ENCODE assay signal across 9 cellular contexts in genomic region chr22:23305922-23306374, GRCh38.
DNase-seq lines count a peak whose midpoint lies in the region; ATAC-seq and TF ChIP-seq lines count a peak whose summit lies in the region.
"Had no signal": no experiment of that assay in that cellular context is flagged by ENCODE, and none has a peak within 500 bp of the region (broad histone marks: within the 10 kb centered on the region; RNA-seq: fewer than 3 reads in every experiment).

No MANE protein-coding gene starts in this region.

- ATAC-seq in HG03469 (IDR thresholded peaks at IDR 0.05; ENCODE audit: unreplicated experiment) (no peak), GM18867 (IDR thresholded peaks at IDR 0.05; ENCODE audit: unreplicated experiment) (no peak)

- WGBS in stomach, 5 donors, result 13 to 54% (median 31%) methylated on average over 9 to 11 of the region's 11 CpGs

- H3K27me3 Mint-ChIP-seq in CD4-positive, alpha-beta memory T cell, result no peaks in the 10 kb centered on the region

- no peaks in the 10 kb centered on the region for H3K9me3 ChIP-seq in stomach
- H3K9me3 ChIP-seq in CD4-positive, alpha-beta memory T cell (ENCODE audit: control insufficient read depth in 1 of 2, low read length in 2 of 2), result no peaks in the 10 kb centered on the region

- peak; percentile 18 for DNase-seq in NCI-H1092 treated with DMSO at 0.1 percent for 48 hours (lab: John Stamatoyannopoulos, UW)
- peak; percentile 89 for DNase-seq in brain microvascular endothelial cell
- DNase-seq in inferior parietal cortex (ENCODE audit: extremely low spot score), result peak; percentile 94
- peak; percentile 72 for DNase-seq in stomach
- no peak for DNase-seq in CD4-positive, alpha-beta memory T cell
- no peak for DNase-seq in GF-D8 (lab: John Stamatoyannopoulos, UW)
- DNase-seq: SHP77 treated with DMSO at 0.1 percent for 48 hours had no signal

- peaks cover 16 to 26% of the 10 kb centered on the region in 2 donors for H3K36me3 Mint-ChIP-seq in CD4-positive, alpha-beta memory T cell

- CTCF ChIA-PET in CD4-positive, alpha-beta memory T cell (lab: Charles Lee; ENCODE audit: partially characterized antibody), result interaction anchor here (1.3 kb wide), 2 partner anchors 8 to 80 kb away, joined by 3 to 5 read pairs; no protein-coding TSS in a partner anchor

- no peak overlapping the region for H3K27ac Mint-ChIP-seq in CD4-positive, alpha-beta memory T cell

- H3K36me3 ChIP-seq in brain microvascular endothelial cell (replicated peaks) (peaks cover 2% of the 10 kb centered on the region), stomach (peaks cover 10 to 28% (median 26%) of the 10 kb centered on the region in 4 donors)
- H3K36me3 ChIP-seq in CD4-positive, alpha-beta memory T cell (ENCODE audit: insufficient read depth, low read length), result peaks cover 12% of the 10 kb centered on the region

- TF ChIP-seq CTCF in brain microvascular endothelial cell (IDR thresholded peaks at IDR 0.05; ENCODE audit: low read depth, low read length, missing control alignments) (no peak), stomach (IDR thresholded peaks at IDR 0.05) (no peak)

- H3K27me3 ChIP-seq in brain microvascular endothelial cell (replicated peaks) (no peaks in the 10 kb centered on the region), stomach (no peaks in the 10 kb centered on the region)
- no peaks in the 10 kb centered on the region for H3K27me3 ChIP-seq in CD4-positive, alpha-beta memory T cell (ENCODE audit: insufficient read depth, low read length)

- H3K9me3 Mint-ChIP-seq in CD4-positive, alpha-beta memory T cell, result no peaks in the 10 kb centered on the region

- peak; percentile 76 for TF ChIP-seq EP300 in stomach (IDR thresholded peaks at IDR 0.05)

- POLR2A ChIA-PET in CD4-positive, alpha-beta memory T cell (lab: Charles Lee; ENCODE audit: partially characterized antibody), result no interaction called here

- H3K27ac ChIP-seq in brain microvascular endothelial cell, result peak overlapping the region; percentile 84
- peak overlapping the region; percentile 62 to 90 (median 79) for H3K27ac ChIP-seq in stomach
- H3K27ac ChIP-seq in CD4-positive, alpha-beta memory T cell (ENCODE audit: low read depth, low read length), result no peak overlapping the region

- no peak for TF ChIP-seq POLR2A in stomach (IDR thresholded peaks at IDR 0.05)

- intact Hi-C loops in stomach (cut with DNase I; ENCODE audit: low total_unique reads), result no loop called here
- intact Hi-C loops in CD4-positive, alpha-beta memory T cell (cut with micrococcal nuclease), result no loop called here

- H3K4me3 Mint-ChIP-seq in CD4-positive, alpha-beta memory T cell, result no peak overlapping the region

- in situ Hi-C loops in brain microvascular endothelial cell (cut with HindIII; ENCODE audit: low pct_ligation_motif_present, low sequenced_read_pairs), result no loop called here

- no peaks in the 10 kb centered on the region for H3K4me1 Mint-ChIP-seq in CD4-positive, alpha-beta memory T cell

- H3K4me3 ChIP-seq in brain microvascular endothelial cell (ENCODE audit: low read depth, low read length) (no peak overlapping the region), stomach (no peak overlapping the region)
- H3K4me3 ChIP-seq in CD4-positive, alpha-beta memory T cell (ENCODE audit: low read length in 2 of 2), result no peak overlapping the region

- peaks cover 9 to 31% (median 25%) of the 10 kb centered on the region in 4 donors for H3K4me1 ChIP-seq in stomach
- no peaks in the 10 kb centered on the region for H3K4me1 ChIP-seq in CD4-positive, alpha-beta memory T cell (ENCODE audit: insufficient read depth, low read length)

Comparison
In these comparisons a context has a peak if more than half of its experiments do, and no peak if none do; other contexts are left out.
1. DNase-seq: peak in NCI-H1092 treated with DMSO at 0.1 percent for 48 hours (single experiment), brain microvascular endothelial cell (single experiment), inferior parietal cortex (single experiment) and stomach (single experiment); none in CD4-positive, alpha-beta memory T cell (0 of 5) and GF-D8 (single experiment).